In the genomic region with DNA sequence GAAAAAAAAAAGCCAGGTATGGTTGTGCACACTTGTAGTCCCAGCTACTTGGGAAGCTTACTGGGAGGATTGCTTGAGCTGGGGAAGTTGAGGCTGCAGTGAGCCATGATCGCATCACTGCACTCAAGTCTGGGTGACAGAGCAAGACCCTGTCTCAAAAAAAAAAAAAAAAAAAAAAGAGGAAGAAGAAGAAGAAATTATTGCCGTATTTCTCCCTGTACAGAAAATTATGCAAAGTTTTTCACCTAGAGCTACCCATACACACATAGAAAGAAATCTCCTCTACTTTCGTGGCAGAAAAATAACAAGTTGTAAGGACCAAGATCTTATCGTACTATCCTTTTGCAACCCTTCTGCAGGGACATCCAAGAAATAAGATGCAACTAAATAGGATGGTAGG, we compare ENCODE assay signal across 1 cellular context.
TF ChIP-seq lines count a peak whose summit lies in the region.

No MANE protein-coding gene starts in this region.

TF ChIP-seq in SK-N-SH treated with all-trans-retinoic acid at 6 μM for 48 hours, 23 proteins besides CTCF, POLR2A, EP300 and RAD21:
- TF ChIP-seq, protein P1, sequence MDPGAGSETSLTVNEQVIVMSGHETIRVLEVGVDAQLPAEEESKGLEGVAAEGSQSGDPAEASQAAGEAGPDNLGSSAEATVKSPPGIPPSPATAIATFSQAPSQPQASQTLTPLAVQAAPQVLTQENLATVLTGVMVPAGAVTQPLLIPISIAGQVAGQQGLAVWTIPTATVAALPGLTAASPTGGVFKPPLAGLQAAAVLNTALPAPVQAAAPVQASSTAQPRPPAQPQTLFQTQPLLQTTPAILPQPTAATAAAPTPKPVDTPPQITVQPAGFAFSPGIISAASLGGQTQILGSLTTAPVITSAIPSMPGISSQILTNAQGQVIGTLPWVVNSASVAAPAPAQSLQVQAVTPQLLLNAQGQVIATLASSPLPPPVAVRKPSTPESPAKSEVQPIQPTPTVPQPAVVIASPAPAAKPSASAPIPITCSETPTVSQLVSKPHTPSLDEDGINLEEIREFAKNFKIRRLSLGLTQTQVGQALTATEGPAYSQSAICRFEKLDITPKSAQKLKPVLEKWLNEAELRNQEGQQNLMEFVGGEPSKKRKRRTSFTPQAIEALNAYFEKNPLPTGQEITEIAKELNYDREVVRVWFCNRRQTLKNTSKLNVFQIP (CRISPR knock-in tag; IDR thresholded peaks at IDR 0.05; ENCODE audit: borderline replicate concordance, low read depth) = no peak
- TF ChIP-seq ZC3H10 (CRISPR knock-in tag; IDR thresholded peaks at IDR 0.05) (no peak), OSR1 (CRISPR knock-in tag; IDR thresholded peaks at IDR 0.05) (no peak), RARB (CRISPR knock-in tag; IDR thresholded peaks at IDR 0.05) (no peak), ESRRG (CRISPR knock-in tag; IDR thresholded peaks at IDR 0.05) (no peak), SNAI2 (CRISPR knock-in tag; IDR thresholded peaks at IDR 0.05) (no peak), ZFP30 (CRISPR knock-in tag; IDR thresholded peaks at IDR 0.05) (no peak), ZFP3 (CRISPR knock-in tag; IDR thresholded peaks at IDR 0.05) (no peak), PPARA (CRISPR knock-in tag; IDR thresholded peaks at IDR 0.05; ENCODE audit: borderline replicate concordance) (no peak), GLIS3 (CRISPR knock-in tag; IDR thresholded peaks at IDR 0.05) (no peak), CREB5 (CRISPR knock-in tag; IDR thresholded peaks at IDR 0.05; ENCODE audit: low read depth) (no peak), ZNF565 (CRISPR knock-in tag; conservative IDR thresholded peaks at IDR 0.05; ENCODE audit: low read depth) (no peak)
